Comparison of ENCODE assay signal across 8 cellular contexts in the genomic region with DNA sequence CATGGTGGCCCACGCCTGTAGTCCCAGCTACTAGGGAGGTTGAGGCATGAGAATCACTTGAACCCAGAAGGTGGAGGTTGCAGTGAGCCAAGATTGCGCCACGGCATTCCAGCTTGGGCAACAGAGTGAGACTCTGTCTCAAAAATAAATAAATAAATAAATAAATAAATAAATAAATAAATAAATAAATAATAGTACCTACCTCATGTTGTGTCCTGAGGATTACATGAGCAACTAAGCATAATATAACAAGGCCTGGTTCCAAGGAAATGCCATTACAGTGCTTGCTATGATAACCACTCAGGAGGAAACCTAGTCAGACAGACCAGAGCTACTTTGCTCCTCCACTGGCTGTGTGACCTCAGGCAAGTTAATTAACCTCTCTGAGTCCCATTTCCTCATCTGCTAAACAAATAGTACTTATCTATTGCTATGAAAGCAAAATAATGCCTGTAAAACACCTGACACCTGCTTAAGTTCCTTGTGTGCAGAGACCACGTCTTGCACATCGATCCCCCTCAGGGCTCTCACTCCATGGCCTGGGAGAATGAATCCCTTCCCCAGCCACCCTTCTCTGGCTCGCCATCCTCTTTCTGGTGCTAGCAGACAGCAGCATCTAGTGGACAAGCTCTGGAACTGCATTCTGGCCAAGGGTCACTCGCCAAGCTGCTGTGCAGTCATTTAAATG. TPM values are rescaled to one million over a fixed set of nuclear protein-coding genes. Genes with fewer than 3 reads are reported as not detected.
DNase-seq lines count a peak whose midpoint lies in the region; ATAC-seq and TF ChIP-seq lines count a peak whose summit lies in the region.

No MANE protein-coding gene starts in this region.

- no peak overlapping the region for H3K4me3 ChIP-seq in endodermal cell (ENCODE audit: low read length)

- H3K4me3 Mint-ChIP-seq in CD14-positive monocyte: peak overlapping the region in 1 of 2 donors; percentile 73
- no peak overlapping the region for H3K4me3 Mint-ChIP-seq in endodermal cell

- H3K27ac Mint-ChIP-seq in CD14-positive monocyte (no peak overlapping the region), endodermal cell (no peak overlapping the region)

- ATAC-seq in GM19452 (IDR thresholded peaks at IDR 0.05; ENCODE audit: unreplicated experiment): no peak

- no peaks in the 10 kb centered on the region for H3K9me3 ChIP-seq in endodermal cell (ENCODE audit: control insufficient read depth, low read length)

- H3K36me3 ChIP-seq in endodermal cell (ENCODE audit: control insufficient read depth, insufficient read depth, low read length): no peaks in the 10 kb centered on the region

- H3K4me1 ChIP-seq in endodermal cell (ENCODE audit: control insufficient read depth, insufficient read depth, low read length): peaks cover 7% of the 10 kb centered on the region

- POLR2A ChIA-PET in HEK293T (lab: Yijun Ruan, JAX): interaction anchor here (0.6 to 1.3 kb wide), 2 partner anchors 81 to 109 kb away, joined by 3 read pairs; no protein-coding TSS in a partner anchor

- TF ChIP-seq CTCF in CD14-positive monocyte (IDR thresholded peaks at IDR 0.05): peak; percentile 100
- peak; percentile 98 for TF ChIP-seq CTCF in endodermal cell (conservative IDR thresholded peaks at IDR 0.05)

- CTCF ChIA-PET in HEK293T (lab: Yijun Ruan, JAX): interaction anchor here (0.6 to 1.5 kb wide), 13 partner anchors 13 to 480 kb away, joined by 3 to 9 read pairs (median 3); no protein-coding TSS in a partner anchor

- H3K36me3 Mint-ChIP-seq in CD14-positive monocyte: peaks cover 0 to 11% of the 10 kb centered on the region in 2 donors
- no peaks in the 10 kb centered on the region for H3K36me3 Mint-ChIP-seq in endodermal cell (ENCODE audit: low read depth)

- H3K27ac ChIP-seq in endodermal cell (ENCODE audit: low read depth, low read length): no peak overlapping the region

- DNase-seq in CD14-positive monocyte (ENCODE audit: low spot score) (peak; percentile 60), HEK293T (ENCODE audit: extremely low spot score) (peak; percentile 75), NCI-H82 (lab: John Stamatoyannopoulos, UW) (peak; percentile 90), endodermal cell (peak; percentile 94), midbrain (lab: John Stamatoyannopoulos, UW) (peak; percentile 76)
- peak; percentile 60 to 71 for DNase-seq in activated CD4-positive, alpha-beta T cell treated with anti-CD3 and anti-CD28 coated beads, Interleukin-2, amount 50 U/mL, for 48 hours
- peak in 4 of 6 experiments; percentile 9 to 32 (median 26) for DNase-seq in stimulated activated naive CD4-positive, alpha-beta T cell (lab: John Stamatoyannopoulos, UW)

- 23 to 25% methylated on average over 4 to 5 of the region's 7 CpGs for WGBS in endodermal cell (ENCODE audit: insufficient coverage in 1 of 2, insufficient read length in 1 of 2), 2 experiments

- H3K9me3 Mint-ChIP-seq in CD14-positive monocyte: peaks cover 0 to 18% (median 3%) of the 10 kb centered on the region in 7 donors
- H3K9me3 Mint-ChIP-seq in endodermal cell: no peaks in the 10 kb centered on the region

- intact Hi-C loops in CD14-positive monocyte (cut with micrococcal nuclease): loop anchor here (2.0 to 10.0 kb wide), 4 partner anchors 110 to 175 kb away; no protein-coding TSS in a partner anchor

- peaks cover 12% of the 10 kb centered on the region for H3K4me1 Mint-ChIP-seq in CD14-positive monocyte
- H3K4me1 Mint-ChIP-seq in endodermal cell: peaks cover 14% of the 10 kb centered on the region

- peaks cover 44% of the 10 kb centered on the region for H3K27me3 ChIP-seq in endodermal cell (ENCODE audit: control insufficient read depth, insufficient read depth, low read length, poor library complexity, severe bottlenecking)

- no peak overlapping the region for H3K9ac ChIP-seq in endodermal cell (ENCODE audit: extremely low read depth, low read length, poor library complexity, severe bottlenecking)

- H3K27me3 Mint-ChIP-seq in CD14-positive monocyte (ENCODE audit: low read depth in 3 of 3): peaks cover 56 to 79% (median 62%) of the 10 kb centered on the region in 3 donors
- H3K27me3 Mint-ChIP-seq in endodermal cell (ENCODE audit: insufficient read depth): peaks cover 58% of the 10 kb centered on the region

TF ChIP-seq in HEK293T, 16 proteins besides CTCF, POLR2A, EP300 and RAD21:
- TF ChIP-seq FOXK2 (IDR thresholded peaks at IDR 0.05) (no peak), SUZ12 (IDR thresholded peaks at IDR 0.05) (no peak), ELF4 (IDR thresholded peaks at IDR 0.05) (no peak), TARDBP (IDR thresholded peaks at IDR 0.05) (no peak), HDGF (IDR thresholded peaks at IDR 0.05; ENCODE audit: borderline replicate concordance) (no peak), ZNF384 (IDR thresholded peaks at IDR 0.05) (no peak), L3MBTL2 (conservative IDR thresholded peaks at IDR 0.05) (no peak), SP1 (IDR thresholded peaks at IDR 0.05) (no peak), PKNOX1 (IDR thresholded peaks at IDR 0.05) (no peak), FOXM1 (IDR thresholded peaks at IDR 0.05; ENCODE audit: borderline replicate concordance) (no peak), LEF1 (IDR thresholded peaks at IDR 0.05; ENCODE audit: borderline replicate concordance) (no peak), ARNT (IDR thresholded peaks at IDR 0.05) (no peak), CTBP1 (IDR thresholded peaks at IDR 0.05; ENCODE audit: borderline replicate concordance) (no peak)

RNA-seq across cellular contexts. Expression of gene EPOP, which starts 7.5 kb away (rescaled TPM):
- not detected for polyA plus RNA-seq in CD14-positive monocyte
- 1 to 10 TPM; 3.2 to 5.0 TPM for total RNA-seq in endodermal cell
- 13.5 TPM for polyA plus RNA-seq in endodermal cell (2013, experiment 1 of 2)
- 12.8 TPM for polyA plus RNA-seq in endodermal cell (2013, experiment 2 of 2)

RNA-seq across cellular contexts. Expression of gene MLLT6, which starts 37.8 kb away (rescaled TPM):
- under 1 TPM; 0.72 to 0.82 TPM for polyA plus RNA-seq in CD14-positive monocyte
- 100 to 1,000 TPM; 112 to 127 TPM for total RNA-seq in endodermal cell
- 54.4 TPM for polyA plus RNA-seq in endodermal cell (2013, experiment 1 of 2)
- polyA plus RNA-seq in endodermal cell (2013, experiment 2 of 2): 49.1 TPM

Comparison
In these comparisons a context has a peak if more than half of its experiments do, and no peak if none do; other contexts are left out.
1. DNase-seq: peak in every context shown above with its lines; median percentile 94 in endodermal cell; 90 in NCI-H82; 76 in midbrain; 75 in HEK293T; 66 in activated CD4-positive, alpha-beta T cell treated with anti-CD3 and anti-CD28 coated beads, Interleukin-2, amount 50 U/mL, for 48 hours; 60 in CD14-positive monocyte; 26 in stimulated activated naive CD4-positive, alpha-beta T cell.